Comparison of ENCODE assay signal across 26 cellular contexts in the genomic region with DNA sequence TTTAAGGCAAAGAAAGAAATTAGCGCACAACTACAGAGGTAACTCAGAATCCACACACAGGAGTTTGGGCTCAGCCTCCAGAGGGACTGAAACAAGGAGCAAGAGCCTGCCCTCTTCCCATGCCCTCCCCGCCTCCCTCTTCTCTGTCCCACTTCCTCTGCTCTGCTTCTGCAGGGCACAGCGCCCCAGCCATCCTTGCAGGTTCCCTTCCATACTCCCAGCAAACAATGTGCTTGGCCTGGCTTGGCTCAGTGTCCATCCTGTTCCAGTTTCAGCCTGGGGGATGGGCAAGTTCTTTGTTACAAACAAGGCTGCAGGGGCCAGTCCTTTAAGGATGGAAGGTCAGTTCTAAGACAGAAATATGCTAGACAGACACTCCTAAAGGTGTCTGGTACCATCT.
DNase-seq lines count a peak whose midpoint lies in the region; ATAC-seq and TF ChIP-seq lines count a peak whose summit lies in the region.
"Had no signal": no experiment of that assay in that cellular context is flagged by ENCODE, and none has a peak within 500 bp of the region (broad histone marks: within the 10 kb centered on the region; RNA-seq: fewer than 3 reads in every experiment).

No MANE protein-coding gene starts in this region.

- peaks cover 0 to 4% (median 0%) of the 10 kb centered on the region in 3 donors for H3K9me3 Mint-ChIP-seq in T-cell
- H3K9me3 Mint-ChIP-seq: CD8-positive, alpha-beta T cell; HFFc6 had no signal

- POLR2A ChIA-PET in T-cell (lab: Charles Lee): no interaction called here

- no peaks in the 10 kb centered on the region for H3K79me1 ChIP-seq in neuronal stem cell (ENCODE audit: low read depth, low read length)

- peak overlapping the region; percentile 55 for H4K8ac ChIP-seq in neuronal stem cell (ENCODE audit: low read depth, low read length)

- peak; percentile 50 for DNase-seq in NCI-H69 (lab: John Stamatoyannopoulos, UW)
- peak in 36 of 42 donors; percentile 5 to 76 (median 38) for DNase-seq in head of caudate nucleus
- DNase-seq in neuronal stem cell (ENCODE audit: low spot score): no peak
- DNase-seq in T-cell: no peak
- no peak for DNase-seq in prostate gland (ENCODE audit: low spot score)
- DNase-seq: Caco-2; CD8-positive, alpha-beta T cell; DMS79 treated with DMSO at 0.1 percent for 48 hours; HFFc6; Kasumi-1; MV-4-11; NCI-H1105; NCI-H146; NCI-H1930; NCI-H2107; NCI-H524; NCI-H774; Right ventricle myocardium superior; RPMI8226 had no signal

- H4K91ac ChIP-seq in neuronal stem cell (ENCODE audit: low read depth, low read length, poor library complexity): no peak overlapping the region

- no peak for TF ChIP-seq CTCF in prostate gland (IDR thresholded peaks at IDR 0.05)

- H3K36me3 ChIP-seq in neuronal stem cell (replicated peaks in 1 of 2; ENCODE audit: control insufficient read depth in 2 of 2, insufficient read depth in 2 of 2, low read length in 2 of 2) (no peaks in the 10 kb centered on the region), prostate gland (no peaks in the 10 kb centered on the region)
- H3K36me3 ChIP-seq: HAP-1, SJSA1 had no signal

- no peaks in the 10 kb centered on the region for H3K36me3 Mint-ChIP-seq in T-cell
- H3K36me3 Mint-ChIP-seq: CD8-positive, alpha-beta T cell had no signal

- no peak overlapping the region for H2BK12ac ChIP-seq in neuronal stem cell (ENCODE audit: low read length)

- H3K4ac ChIP-seq in neuronal stem cell (ENCODE audit: low read length): no peak overlapping the region

- H3K9ac ChIP-seq in neuronal stem cell (ENCODE audit: low read depth, low read length, poor library complexity): no peak overlapping the region

- H3K27ac Mint-ChIP-seq in T-cell: no peak overlapping the region
- H3K27ac Mint-ChIP-seq: B cell; CD8-positive, alpha-beta T cell; HFFc6 had no signal

- no peak overlapping the region for H3K14ac ChIP-seq in neuronal stem cell (ENCODE audit: low read length)

- peaks cover 0 to 3% of the 10 kb centered on the region in 2 donors for H3K27me3 Mint-ChIP-seq in T-cell

- no peak overlapping the region for H3K4me3 Mint-ChIP-seq in T-cell
- H3K4me3 Mint-ChIP-seq: B cell; CD8-positive, alpha-beta T cell; HFFc6 had no signal

- no peak overlapping the region for H3K4me2 ChIP-seq in neuronal stem cell (ENCODE audit: insufficient read depth, low read length, poor library complexity, severe bottlenecking)

- no CpG with 5 or more reads among the region's 3 CpGs for WGBS in neuronal stem cell (ENCODE audit: extremely low coverage in 2 of 2, insufficient read length in 2 of 2, insufficient replicate concordance in 1 of 2), 2 donors
- 89% methylated on average over 3 of the region's 3 CpGs for WGBS in prostate gland

- H2BK5ac ChIP-seq in neuronal stem cell (ENCODE audit: low read length): no peak overlapping the region

- H3K18ac ChIP-seq in neuronal stem cell (ENCODE audit: low read length): peak overlapping the region; percentile 76

- H2BK120ac ChIP-seq in neuronal stem cell (ENCODE audit: low read depth, low read length): peak overlapping the region; percentile 21

- no peak overlapping the region for H3K23ac ChIP-seq in neuronal stem cell (ENCODE audit: low read depth, low read length, poor library complexity)

- TF ChIP-seq POLR2A in prostate gland (IDR thresholded peaks at IDR 0.05): no peak

- H2BK15ac ChIP-seq in neuronal stem cell (ENCODE audit: low read length): no peak overlapping the region

- H3K27ac ChIP-seq in neuronal stem cell (replicated peaks; ENCODE audit: low read length) (no peak overlapping the region), prostate gland (no peak overlapping the region)
- H3K27ac ChIP-seq: C4-2B, SJSA1 had no signal

- peak overlapping the region; percentile 64 for H2AFZ ChIP-seq in neuronal stem cell (ENCODE audit: low read length)

- CTCF ChIA-PET in T-cell (lab: Charles Lee): no interaction called here

- H3K4me3 ChIP-seq in neuronal stem cell (ENCODE audit: low read length in 2 of 2) (peak overlapping the region in 1 of 2 donors; percentile 17), prostate gland (no peak overlapping the region)
- H3K4me3 ChIP-seq: HAP-1, K562, SJSA1 had no signal

- intact Hi-C loops in head of caudate nucleus (cut with DNase I): no loop called here
- intact Hi-C loops in prostate gland (cut with DNase I): no loop called here

- no peaks in the 10 kb centered on the region for H3K27me3 ChIP-seq in neuronal stem cell (ENCODE audit: control insufficient read depth in 3 of 3, insufficient read depth in 3 of 3, low read depth in 1 of 3, low read length in 3 of 3)
- H3K27me3 ChIP-seq in prostate gland (replicated peaks; ENCODE audit: insufficient read depth): no peaks in the 10 kb centered on the region

- ATAC-seq in T-cell (replicated peaks in 1 of 4) (no peak), GM21723 (IDR thresholded peaks at IDR 0.05; ENCODE audit: unreplicated experiment) (no peak), GM19463 (IDR thresholded peaks at IDR 0.05; ENCODE audit: unreplicated experiment) (no peak)
- ATAC-seq: CD8-positive, alpha-beta T cell; K562 had no signal

- H3K9me3 ChIP-seq in neuronal stem cell (replicated peaks in 1 of 2; ENCODE audit: control insufficient read depth in 2 of 2, insufficient read depth in 1 of 2, low read depth in 1 of 2, low read length in 2 of 2): peaks cover 0 to 2% of the 10 kb centered on the region in 2 donors
- H3K9me3 ChIP-seq in prostate gland: no peaks in the 10 kb centered on the region
- H3K9me3 ChIP-seq: Caco-2, HAP-1, SJSA1 had no signal

- H3K4me1 ChIP-seq in neuronal stem cell (ENCODE audit: control insufficient read depth in 2 of 2, insufficient read depth in 1 of 2, low read depth in 1 of 2, low read length in 2 of 2): peaks cover 14 to 39% of the 10 kb centered on the region in 2 donors
- no peaks in the 10 kb centered on the region for H3K4me1 ChIP-seq in prostate gland (replicated peaks)
- H3K4me1 ChIP-seq: Caco-2, HAP-1, SJSA1 had no signal

- no peak overlapping the region for H2AK5ac ChIP-seq in neuronal stem cell (ENCODE audit: low read depth, low read length)

- no peaks in the 10 kb centered on the region for H3K4me1 Mint-ChIP-seq in T-cell
- H3K4me1 Mint-ChIP-seq: B cell had no signal

Comparison
In these comparisons a context has a peak if more than half of its experiments do, and no peak if none do; other contexts are left out.
1. DNase-seq: peak in NCI-H69 (single experiment) and head of caudate nucleus (36 of 42); none in neuronal stem cell (single experiment), T-cell (0 of 34) and prostate gland (single experiment).